In the genomic region with DNA sequence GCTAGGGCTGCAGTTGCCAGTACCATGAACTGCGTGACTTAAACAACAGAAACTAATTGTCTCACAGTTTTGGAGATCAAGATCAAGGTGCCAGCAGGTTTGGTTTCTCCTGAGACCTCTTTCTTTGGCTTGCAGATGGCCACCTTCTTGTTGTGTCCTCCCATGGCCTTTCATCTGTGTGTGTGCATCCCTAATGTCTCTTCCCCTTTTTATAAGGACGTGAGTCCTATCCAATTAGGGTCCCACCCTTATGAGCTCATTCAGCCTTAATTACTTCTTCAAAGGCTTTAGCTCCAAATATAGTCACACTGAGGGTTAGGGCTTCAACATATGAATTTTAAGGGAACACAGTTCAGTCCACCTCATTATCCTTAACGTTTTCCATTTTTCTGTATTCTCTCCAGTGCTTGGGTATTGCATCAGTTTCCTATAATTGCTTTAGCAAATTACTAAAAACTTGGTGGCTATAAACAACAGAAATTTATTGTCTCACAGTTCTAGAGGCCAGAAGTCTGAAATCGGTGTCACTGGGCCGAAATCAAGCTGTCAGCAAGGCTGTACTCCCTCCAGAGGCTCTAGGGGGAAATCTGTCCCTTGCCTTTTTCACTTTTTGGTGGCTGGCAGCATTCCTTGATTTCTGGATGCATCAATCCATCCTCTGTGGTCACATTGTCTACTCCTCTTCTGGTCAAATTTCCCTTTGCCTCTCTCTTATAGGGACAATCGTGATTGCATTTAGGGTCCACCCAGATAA, we compare ENCODE assay signal across 1 cellular context.
TF ChIP-seq lines count a peak whose summit lies in the region.

No MANE protein-coding gene starts in this region.

TF ChIP-seq in H1, 55 proteins besides CTCF, POLR2A, EP300 and RAD21:
- TF ChIP-seq, protein P1, sequence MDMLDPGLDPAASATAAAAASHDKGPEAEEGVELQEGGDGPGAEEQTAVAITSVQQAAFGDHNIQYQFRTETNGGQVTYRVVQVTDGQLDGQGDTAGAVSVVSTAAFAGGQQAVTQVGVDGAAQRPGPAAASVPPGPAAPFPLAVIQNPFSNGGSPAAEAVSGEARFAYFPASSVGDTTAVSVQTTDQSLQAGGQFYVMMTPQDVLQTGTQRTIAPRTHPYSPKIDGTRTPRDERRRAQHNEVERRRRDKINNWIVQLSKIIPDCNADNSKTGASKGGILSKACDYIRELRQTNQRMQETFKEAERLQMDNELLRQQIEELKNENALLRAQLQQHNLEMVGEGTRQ (IDR thresholded peaks at IDR 0.05; ENCODE audit: low read length), result no peak
